In the genomic region with DNA sequence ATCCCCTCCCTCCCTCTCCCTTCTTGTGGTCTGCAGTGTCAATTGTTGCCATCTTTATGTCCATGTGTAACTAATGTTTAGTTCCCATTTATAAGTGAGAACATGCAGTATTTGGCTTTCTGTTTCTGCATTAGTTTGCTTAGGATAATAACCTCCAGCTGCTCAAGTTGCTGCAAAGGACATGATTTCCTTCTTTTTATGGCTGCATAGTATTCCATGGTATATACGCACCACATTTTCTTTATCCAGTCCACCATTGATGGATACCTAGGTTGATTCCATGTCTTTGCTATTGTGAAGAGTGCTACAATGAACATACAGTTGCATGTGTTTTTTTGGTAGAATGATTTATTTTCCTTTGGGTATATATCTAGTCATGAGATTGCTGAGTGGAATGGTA, we compare ENCODE assay signal across 16 cellular contexts.
"Had no signal": no experiment of that assay in that cellular context is flagged by ENCODE, and none has a peak within 500 bp of the region (broad histone marks: within the 10 kb centered on the region; RNA-seq: fewer than 3 reads in every experiment).

No MANE protein-coding gene starts in this region.

- H3K9me3 Mint-ChIP-seq: effector memory CD8-positive, alpha-beta T cell; stimulated activated naive CD8-positive, alpha-beta T cell treated with anti-CD3 and anti-CD28 coated beads, Interleukin-15, Interleukin-2, amounts not matched to agents 100 ng/mL and 50 ng/mL, for 24 hours had no signal

- H3K27me3 ChIP-seq: neural progenitor cell, tibial nerve, upper lobe of left lung had no signal

- DNase-seq: dermis blood vessel endothelial cell; effector memory CD8-positive, alpha-beta T cell; head of caudate nucleus; left ventricle myocardium superior; lower lobe of right lung; stimulated activated naive B cell treated with anti-CD40 and anti-IgM and Interleukin-4, amounts not matched to agents 10 μg/mL and 1 μg/mL and 100 μg/mL, for 72 hours; upper lobe of left lung had no signal

- H3K9me3 ChIP-seq: lower lobe of right lung, thoracic aorta, upper lobe of left lung had no signal

- H3K4me3 Mint-ChIP-seq: nephron; neural progenitor cell; stimulated activated naive CD8-positive, alpha-beta T cell treated with anti-CD3 and anti-CD28 coated beads, Interleukin-15, Interleukin-2, amounts not matched to agents 100 ng/mL and 50 ng/mL, for 24 hours had no signal

- H3K27ac ChIP-seq: coronary artery, lower lobe of right lung, neural progenitor cell, parathyroid adenoma, tibial nerve, upper lobe of left lung had no signal

- H3K4me3 ChIP-seq: coronary artery, lower lobe of right lung, neural progenitor cell, tibial nerve, upper lobe of left lung had no signal

- H3K36me3 Mint-ChIP-seq: neural progenitor cell had no signal

- H3K27ac Mint-ChIP-seq: nephron; neural progenitor cell; progenitor cell of endocrine pancreas; stimulated activated naive B cell treated with anti-CD40 and anti-IgM and Interleukin-4, amounts not matched to agents 10 μg/mL and 1 μg/mL and 100 μg/mL, for 72 hours; stimulated activated naive CD8-positive, alpha-beta T cell treated with anti-CD3 and anti-CD28 coated beads, Interleukin-15, Interleukin-2, amounts not matched to agents 100 ng/mL and 50 ng/mL, for 24 hours had no signal

- ATAC-seq: left ventricle myocardium superior, lower lobe of right lung, sciatic nerve had no signal

- H3K36me3 ChIP-seq: lower lobe of right lung, neural progenitor cell, thoracic aorta, tibial nerve, upper lobe of left lung had no signal

- H3K27me3 Mint-ChIP-seq: effector memory CD8-positive, alpha-beta T cell; stimulated activated naive CD8-positive, alpha-beta T cell treated with anti-CD3 and anti-CD28 coated beads, Interleukin-15, Interleukin-2, amounts not matched to agents 100 ng/mL and 50 ng/mL, for 24 hours had no signal

- H3K4me1 Mint-ChIP-seq: nephron had no signal

- H3K4me1 ChIP-seq: neural progenitor cell, parathyroid adenoma had no signal
